In the genomic region with DNA sequence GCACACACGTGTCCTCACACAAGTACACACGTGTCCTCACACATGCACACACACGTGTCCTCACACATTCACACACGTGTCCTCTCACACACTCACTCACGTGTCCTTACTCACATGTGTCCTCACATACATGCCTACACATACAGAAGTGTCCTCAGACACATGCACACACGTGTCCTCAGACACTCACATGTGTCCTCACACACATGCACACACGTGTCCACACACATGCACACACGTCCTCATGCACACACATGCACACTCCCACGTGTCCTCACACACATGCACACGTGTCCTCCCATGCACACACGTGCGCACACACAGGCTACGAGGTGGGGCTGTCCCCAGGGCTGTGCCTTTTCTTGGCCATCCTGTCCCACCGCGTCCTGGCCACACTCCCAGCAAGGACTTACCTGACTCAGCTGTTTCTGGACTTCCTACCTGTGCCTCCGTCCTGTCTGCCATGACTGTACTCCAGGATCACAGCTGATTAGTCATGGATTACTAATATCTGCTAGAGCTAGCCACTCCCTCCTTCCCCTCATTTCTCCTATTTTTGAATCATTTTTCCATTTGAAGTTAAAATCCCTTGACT, we compare ENCODE assay signal across 14 cellular contexts.
DNase-seq lines count a peak whose midpoint lies in the region; ATAC-seq, FAIRE-seq and TF ChIP-seq lines count a peak whose summit lies in the region.
"Had no signal": no experiment of that assay in that cellular context is flagged by ENCODE, and none has a peak within 500 bp of the region (broad histone marks: within the 10 kb centered on the region; RNA-seq: fewer than 3 reads in every experiment).

No MANE protein-coding gene starts in this region.

- H3K9me2 ChIP-seq in PC-3 (replicated peaks; ENCODE audit: low read length) (no peaks in the 10 kb centered on the region), OCI-LY7 (ENCODE audit: insufficient read depth, low read length) (no peaks in the 10 kb centered on the region)

- no peak overlapping the region for H2BK5ac ChIP-seq in mesendoderm (ENCODE audit: low read length)

- POLR2A ChIA-PET in PC-3 (lab: Charles Lee; ENCODE audit: unreplicated experiment) (no interaction called here), endothelial cell of umbilical vein (lab: Charles Lee) (no interaction called here), OCI-LY7 (lab: Charles Lee) (interaction anchor here (0.7 kb wide), 1 partner anchor 150 kb away, joined by 3 read pairs; no protein-coding TSS in a partner anchor)

- no peak for ATAC-seq in PC-3

- FAIRE-seq in endothelial cell of umbilical vein (lab: Jason Lieb, UNC), result no peak

- no peaks in the 10 kb centered on the region for H4K20me1 ChIP-seq in PC-3 (ENCODE audit: low read length)
- no peaks in the 10 kb centered on the region for H4K20me1 ChIP-seq in endothelial cell of umbilical vein (replicated peaks; ENCODE audit: control insufficient read depth, extremely low read depth, insufficient read depth, low read length)
- no peaks in the 10 kb centered on the region for H4K20me1 ChIP-seq in OCI-LY7 (ENCODE audit: insufficient read depth, low read length)

- DNase-seq in Caki2 (ENCODE audit: low read depth) (peak; percentile 9), PC-3 (peak; percentile 32), endothelial cell of umbilical vein (ENCODE audit: low read depth, low spot score) (no peak), mesendoderm (peak; percentile 8), AML-193 (lab: John Stamatoyannopoulos, UW) (no peak), OCI-LY7 (ENCODE audit: low spot score) (no peak), NCI-H226 (no peak)
- DNase-seq in activated T-cell treated with anti-CD3 and anti-CD28 coated beads, Interleukin-2, amount 50 U/mL, for 48 hours, result no peak
- DNase-seq: CD4-positive, alpha-beta memory T cell; DND-41; GF-D8; GOT3; NCI-H187 treated with DMSO at 0.1 percent for 48 hours; NCI-H510A treated with DMSO at 0.1 percent for 48 hours had no signal

- no peak overlapping the region for H2AK5ac ChIP-seq in mesendoderm (ENCODE audit: low read length)

- no peaks in the 10 kb centered on the region for H3K27me3 ChIP-seq in PC-3 (ENCODE audit: low read length)
- no peaks in the 10 kb centered on the region for H3K27me3 ChIP-seq in endothelial cell of umbilical vein (ENCODE audit: control insufficient read depth in 2 of 2, insufficient read depth in 2 of 2, low read length in 2 of 2)
- no peaks in the 10 kb centered on the region for H3K27me3 ChIP-seq in mesendoderm (ENCODE audit: insufficient read depth, low read length, poor library complexity)

- intact Hi-C loops in PC-3 (cut with micrococcal nuclease), result no loop called here
- intact Hi-C loops in endothelial cell of umbilical vein (cut with micrococcal nuclease), result no loop called here
- intact Hi-C loops in OCI-LY7 (cut with micrococcal nuclease; ENCODE audit: unreplicated experiment), result loop anchor here (10.0 kb wide), 1 partner anchor 393 kb away; no protein-coding TSS in a partner anchor

- no peak overlapping the region for H4K5ac ChIP-seq in mesendoderm (ENCODE audit: low read length)

- H3K4ac ChIP-seq in mesendoderm (ENCODE audit: low read depth, low read length), result no peak overlapping the region

- no peak overlapping the region for H2BK120ac ChIP-seq in mesendoderm (ENCODE audit: low read depth, low read length)

- dilution Hi-C loops in endothelial cell of umbilical vein (cut with MboI; ENCODE audit: extremely low pct_ligation_motif_present, low sequenced_read_pairs), result no loop called here

- no CpG with 5 or more reads among the region's 16 CpGs for WGBS in mesendoderm (ENCODE audit: extremely low coverage, insufficient coverage, low lambda C conversion rate)

- H3K4me3 ChIP-seq in PC-3 (ENCODE audit: low read length), result no peak overlapping the region
- no peak overlapping the region for H3K4me3 ChIP-seq in endothelial cell of umbilical vein (replicated peaks in 1 of 3; ENCODE audit: insufficient read depth in 1 of 3, low read depth in 1 of 3, low read length in 3 of 3)
- H3K4me3 ChIP-seq in mesendoderm (ENCODE audit: low read length), result no peak overlapping the region
- H3K4me3 ChIP-seq in OCI-LY7 (ENCODE audit: low read depth, low read length, poor library complexity, severe bottlenecking), result no peak overlapping the region

- no peak overlapping the region for H3K4me2 ChIP-seq in PC-3 (ENCODE audit: low read length)
- H3K4me2 ChIP-seq in endothelial cell of umbilical vein (ENCODE audit: insufficient read depth, low read length), result no peak overlapping the region
- H3K4me2 ChIP-seq in mesendoderm (ENCODE audit: low read length), result no peak overlapping the region
- no peak overlapping the region for H3K4me2 ChIP-seq in OCI-LY7 (ENCODE audit: low read length)

- H2BK15ac ChIP-seq in mesendoderm (replicated peaks; ENCODE audit: low read depth), result no peak overlapping the region

- H3K36me3 ChIP-seq in PC-3 (ENCODE audit: low read depth, low read length) (no peaks in the 10 kb centered on the region), endothelial cell of umbilical vein (ENCODE audit: control insufficient read depth in 2 of 2, extremely low read depth in 1 of 2, insufficient read depth in 2 of 2, low read length in 2 of 2) (no peaks in the 10 kb centered on the region), mesendoderm (ENCODE audit: control insufficient read depth, insufficient read depth, low read length) (no peaks in the 10 kb centered on the region), OCI-LY7 (ENCODE audit: insufficient read depth, low read length) (no peaks in the 10 kb centered on the region; the same call in 1 of the 2 replicates)

- in situ Hi-C loops in Caki2 (cut with HindIII; ENCODE audit: low pct_unique_long_range_greater_than_20kb, low sequenced_read_pairs), result no loop called here

- no peaks in the 10 kb centered on the region for H3F3A ChIP-seq in PC-3 (ENCODE audit: low read length, unreplicated experiment)

- H3K9ac ChIP-seq in PC-3 (ENCODE audit: low read length) (no peak overlapping the region), endothelial cell of umbilical vein (replicated peaks; ENCODE audit: extremely low read depth, insufficient read depth, low read length) (no peak overlapping the region), mesendoderm (ENCODE audit: low read length) (no peak overlapping the region)

- H3K23ac ChIP-seq in mesendoderm (ENCODE audit: low read length), result no peak overlapping the region

- H3K9me3 ChIP-seq in PC-3 (ENCODE audit: low read length) (no peaks in the 10 kb centered on the region), endothelial cell of umbilical vein (replicated peaks; ENCODE audit: control insufficient read depth, insufficient read depth, low read length) (peaks cover 6% of the 10 kb centered on the region), OCI-LY7 (ENCODE audit: low read length) (peaks cover 17% of the 10 kb centered on the region)

- H3K27ac ChIP-seq in PC-3 (ENCODE audit: low read length) (no peak overlapping the region), endothelial cell of umbilical vein (ENCODE audit: insufficient read depth, low read depth, low read length) (no peak overlapping the region), mesendoderm (ENCODE audit: low read depth, low read length) (no peak overlapping the region), OCI-LY7 (ENCODE audit: low read depth, low read length, poor library complexity, severe bottlenecking) (no peak overlapping the region)

- TF ChIP-seq POLR2A in endothelial cell of umbilical vein (IDR thresholded peaks at IDR 0.05; ENCODE audit: low read depth, low read length), result no peak

- H3K79me2 ChIP-seq in PC-3 (ENCODE audit: low read length), result no peaks in the 10 kb centered on the region
- no peaks in the 10 kb centered on the region for H3K79me2 ChIP-seq in endothelial cell of umbilical vein (ENCODE audit: control insufficient read depth, insufficient read depth, low read length)
- H3K79me2 ChIP-seq in mesendoderm (ENCODE audit: control insufficient read depth, insufficient read depth, low read length), result no peaks in the 10 kb centered on the region
- no peaks in the 10 kb centered on the region for H3K79me2 ChIP-seq in OCI-LY7 (ENCODE audit: insufficient read depth, low read depth, low read length)

- no peaks in the 10 kb centered on the region for H3K9me1 ChIP-seq in endothelial cell of umbilical vein (replicated peaks; ENCODE audit: control insufficient read depth, extremely low read depth, insufficient read depth, low read length)

- no peak for TF ChIP-seq CTCF in PC-3 (conservative IDR thresholded peaks at IDR 0.05; ENCODE audit: low read depth, low read length)
- no peak for TF ChIP-seq CTCF in endothelial cell of umbilical vein (IDR thresholded peaks at IDR 0.05; ENCODE audit: extremely low read depth in 1 of 2, insufficient read depth in 1 of 2, low read depth in 1 of 2, low read length in 2 of 2)
- TF ChIP-seq CTCF in OCI-LY7 (conservative IDR thresholded peaks at IDR 0.05; ENCODE audit: low read length), result no peak

- H3K18ac ChIP-seq in mesendoderm (ENCODE audit: low read length), result no peak overlapping the region

- CTCF ChIA-PET in PC-3 (lab: Charles Lee) (no interaction called here), endothelial cell of umbilical vein (lab: Charles Lee) (no interaction called here), OCI-LY7 (lab: Charles Lee; ENCODE audit: unreplicated experiment) (no interaction called here)

- H3K4me1 ChIP-seq in PC-3 (ENCODE audit: insufficient read depth, low read length), result no peaks in the 10 kb centered on the region
- H3K4me1 ChIP-seq in endothelial cell of umbilical vein (ENCODE audit: control insufficient read depth, extremely low read depth, insufficient read depth, low read length), result no peaks in the 10 kb centered on the region
- H3K4me1 ChIP-seq in mesendoderm (ENCODE audit: control insufficient read depth, low read depth, low read length), result no peaks in the 10 kb centered on the region
- peaks cover 34% of the 10 kb centered on the region for H3K4me1 ChIP-seq in OCI-LY7 (ENCODE audit: insufficient read depth, low read length, poor library complexity, severe bottlenecking)

- H3K79me1 ChIP-seq in mesendoderm (ENCODE audit: low read length), result no peaks in the 10 kb centered on the region

- H4K8ac ChIP-seq in mesendoderm (ENCODE audit: low read depth, low read length), result no peak overlapping the region

- BruUV-seq in PC-3 (replicated peaks; lab: Mats Ljungman, UMichigan), result no TSS peak
- no TSS peak for BruUV-seq in endothelial cell of umbilical vein (replicated peaks; lab: Mats Ljungman, UMichigan)
- no TSS peak for BruUV-seq in OCI-LY7 (replicated peaks; lab: Mats Ljungman, UMichigan)

- H2AFZ ChIP-seq in PC-3 (ENCODE audit: low read length), result no peak overlapping the region
- no peak overlapping the region for H2AFZ ChIP-seq in endothelial cell of umbilical vein (ENCODE audit: low read depth, low read length)
- no peak overlapping the region for H2AFZ ChIP-seq in OCI-LY7 (ENCODE audit: low read length)

- H3K56ac ChIP-seq in mesendoderm (ENCODE audit: low read length), result no peak overlapping the region

TF ChIP-seq in endothelial cell of umbilical vein, 7 proteins besides CTCF, POLR2A, EP300 and RAD21:
- TF ChIP-seq, protein P1, sequence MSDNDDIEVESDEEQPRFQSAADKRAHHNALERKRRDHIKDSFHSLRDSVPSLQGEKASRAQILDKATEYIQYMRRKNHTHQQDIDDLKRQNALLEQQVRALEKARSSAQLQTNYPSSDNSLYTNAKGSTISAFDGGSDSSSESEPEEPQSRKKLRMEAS (IDR thresholded peaks at IDR 0.05; ENCODE audit: insufficient read depth, insufficient read length), result peak; percentile 1
- no peak for TF ChIP-seq EZH2 (IDR thresholded peaks at IDR 0.05; ENCODE audit: borderline replicate concordance, low read depth, low read length, severe bottlenecking)
TF ChIP-seq in endothelial cell of umbilical vein: peak in this region for 1.

Comparison
In these comparisons a context has a peak if more than half of its experiments do, and no peak if none do; other contexts are left out.
1. DNase-seq: peak in Caki2 (single experiment), PC-3 (single experiment) and mesendoderm (single experiment); none in endothelial cell of umbilical vein (single experiment), AML-193 (0 of 2), OCI-LY7 (single experiment), NCI-H226 (single experiment) and activated T-cell treated with anti-CD3 and anti-CD28 coated beads, Interleukin-2, amount 50 U/mL, for 48 hours (0 of 2).